ENCODE assay signal across 26 cellular contexts in the genomic region with DNA sequence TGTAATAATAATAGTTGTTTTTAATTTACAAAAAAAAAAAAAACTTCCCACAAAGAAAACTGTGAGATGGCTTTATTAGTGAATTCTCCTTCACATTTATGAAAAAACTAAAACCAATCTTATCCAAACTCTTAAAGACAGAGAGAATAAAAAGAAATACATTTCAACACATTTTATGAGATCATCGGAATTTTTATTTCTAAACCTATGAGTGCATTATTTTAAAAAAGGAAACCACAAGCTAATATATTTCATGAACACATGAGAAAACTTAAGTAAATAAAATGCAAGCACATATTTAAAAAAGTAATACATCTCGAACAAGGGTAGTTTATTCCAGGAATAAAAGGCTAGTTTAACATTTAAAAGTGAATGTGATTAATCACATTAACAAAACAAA.
"Had no signal": no experiment of that assay in that cellular context is flagged by ENCODE, and none has a peak within 500 bp of the region (broad histone marks: within the 10 kb centered on the region; RNA-seq: fewer than 3 reads in every experiment).

No MANE protein-coding gene starts in this region.

- H3K4me1 ChIP-seq: lower lobe of right lung, neural progenitor cell, right atrium auricular region, right lobe of liver, stomach, testis, transverse colon, vagina had no signal

- H3K9me3 ChIP-seq: left lung, lower lobe of right lung, neutrophil, right atrium auricular region, right lobe of liver, stomach, testis, thyroid gland, transverse colon, upper lobe of left lung, vagina had no signal

- H3K27ac ChIP-seq: left lung, lower lobe of right lung, neural progenitor cell, neutrophil, right atrium auricular region, right lobe of liver, stomach, testis, thyroid gland, transverse colon, upper lobe of left lung, vagina had no signal

- H3K36me3 ChIP-seq: left lung, lower lobe of right lung, neural progenitor cell, neutrophil, right atrium auricular region, right lobe of liver, stomach, thyroid gland, transverse colon, upper lobe of left lung, vagina had no signal

- ATAC-seq: left colon; left lung; lower lobe of right lung; naive thymus-derived CD8-positive, alpha-beta T cell; right lobe of liver; stimulated activated naive B cell treated with anti-CD40 and anti-IgM and Interleukin-4, amounts not matched to agents 10 μg/mL and 1 μg/mL and 100 μg/mL, for 72 hours; stimulated activated naive CD8-positive, alpha-beta T cell treated with anti-CD3 and anti-CD28 coated beads, Interleukin-15, Interleukin-2, amounts not matched to agents 100 U/mL and 50 U/mL, for 24 hours had no signal

- DNase-seq: hippocampal formation; kidney; left colon; left lung; lower lobe of right lung; mammary epithelial cell; mesenchymal stem cell; naive thymus-derived CD8-positive, alpha-beta T cell; nephron progenitor cell; occipital lobe; right lobe of liver; stimulated activated CD4-positive, alpha-beta T cell treated with anti-CD3 and anti-CD28 coated beads, Interleukin-12 subunit alpha, Interleukin-12 subunit beta, amount 100 ng/mL, for 4 hours; stimulated activated CD4-positive, alpha-beta T cell treated with anti-CD3 and anti-CD28 coated beads, Interleukin-15, amount 100 ng/mL, for 24 hours; stimulated activated CD4-positive, alpha-beta T cell treated with anti-CD3 and anti-CD28 coated beads, Interleukin-2, amount 100 ng/mL, for 24 hours; stimulated activated CD4-positive, alpha-beta T cell treated with anti-CD3 and anti-CD28 coated beads, Interleukin-4, amount 100 ng/mL, for 1 hour; stimulated activated naive B cell treated with anti-CD40 and anti-IgM and Interleukin-4, amounts not matched to agents 10 μg/mL and 1 μg/mL and 100 μg/mL, for 72 hours; stimulated activated naive CD8-positive, alpha-beta T cell treated with anti-CD3 and anti-CD28 coated beads, Interleukin-15, Interleukin-2, amounts not matched to agents 100 U/mL and 50 U/mL, for 24 hours; stomach; testis; thyroid gland; transverse colon; upper lobe of left lung had no signal

- H3K4me3 ChIP-seq: left lung, lower lobe of right lung, neural progenitor cell, right atrium auricular region, right lobe of liver, stomach, testis, thyroid gland, transverse colon, upper lobe of left lung, vagina had no signal

- H3K27me3 ChIP-seq: left lung, neural progenitor cell, neutrophil, right atrium auricular region, right lobe of liver, stomach, testis, thyroid gland, transverse colon, upper lobe of left lung, vagina had no signal
